Comparison of ENCODE assay signal across 8 cellular contexts in genomic region chr10:46787321-46787615, GRCh38.
DNase-seq lines count a peak whose midpoint lies in the region; ATAC-seq and TF ChIP-seq lines count a peak whose summit lies in the region.

No MANE protein-coding gene starts in this region.

- DNase-seq in MM.1S, result peak; percentile 38
- peak; percentile 42 for DNase-seq in activated naive CD4-positive, alpha-beta T cell treated with anti-CD3 and anti-CD28 coated beads, Interleukin-2, amount 10 ng/mL, durations not matched to agents 7 days and 5 days
- DNase-seq in glutamatergic neuron, result no peak
- no peak for DNase-seq in ovary
- no peak for DNase-seq in OCI-M2 (lab: John Stamatoyannopoulos, UW; ENCODE audit: unreplicated experiment)

- peak overlapping the region; percentile 88 for H3K4me3 Mint-ChIP-seq in activated naive CD4-positive, alpha-beta T cell treated with anti-CD3 and anti-CD28 coated beads, Interleukin-2, amount 10 ng/mL, durations not matched to agents 7 days and 5 days
- H3K4me3 Mint-ChIP-seq in glutamatergic neuron (ENCODE audit: unreplicated experiment), result peak overlapping the region; percentile 99

- H3K9me2 ChIP-seq in MM.1S (replicated peaks; ENCODE audit: insufficient read depth, low read length), result no peaks in the 10 kb centered on the region

- no peaks in the 10 kb centered on the region for H3K9me3 ChIP-seq in MM.1S (replicated peaks; ENCODE audit: insufficient read depth, low read length)
- no peaks in the 10 kb centered on the region for H3K9me3 ChIP-seq in ovary

- no peak for TF ChIP-seq EP300 in ovary (IDR thresholded peaks at IDR 0.05)

- H3K4me1 ChIP-seq in MM.1S (ENCODE audit: low read length) (no peaks in the 10 kb centered on the region), ovary (ENCODE audit: insufficient read depth) (no peaks in the 10 kb centered on the region)

- H3K36me3 Mint-ChIP-seq in activated naive CD4-positive, alpha-beta T cell treated with anti-CD3 and anti-CD28 coated beads, Interleukin-2, amount 10 ng/mL, durations not matched to agents 7 days and 5 days, result no peaks in the 10 kb centered on the region
- H3K36me3 Mint-ChIP-seq in glutamatergic neuron (ENCODE audit: unreplicated experiment), result no peaks in the 10 kb centered on the region

- no peak for TF ChIP-seq POLR2A in ovary (IDR thresholded peaks at IDR 0.05)

- peak overlapping the region; percentile 50; the same call in 1 of the 2 replicates for H3K4me2 ChIP-seq in MM.1S (ENCODE audit: low read depth, low read length)

- TF ChIP-seq CTCF in C4-2B (conservative IDR thresholded peaks at IDR 0.05) (no peak), MM.1S (IDR thresholded peaks at IDR 0.05; ENCODE audit: low read length) (no peak), glutamatergic neuron (IDR thresholded peaks at IDR 0.05; ENCODE audit: partially characterized antibody, unreplicated experiment) (no peak), ovary (IDR thresholded peaks at IDR 0.05) (no peak)

- H3K36me3 ChIP-seq in MM.1S (replicated peaks; ENCODE audit: insufficient read depth, low read length), result no peaks in the 10 kb centered on the region
- no peaks in the 10 kb centered on the region for H3K36me3 ChIP-seq in ovary

- peaks cover 11% of the 10 kb centered on the region for H3K27me3 Mint-ChIP-seq in activated naive CD4-positive, alpha-beta T cell treated with anti-CD3 and anti-CD28 coated beads, Interleukin-2, amount 10 ng/mL, durations not matched to agents 7 days and 5 days
- H3K27me3 Mint-ChIP-seq in glutamatergic neuron (ENCODE audit: unreplicated experiment), result peaks cover 4% of the 10 kb centered on the region

- ATAC-seq in GM19395 (IDR thresholded peaks at IDR 0.05; ENCODE audit: unreplicated experiment) (peak; percentile 50), GM18870 (IDR thresholded peaks at IDR 0.05; ENCODE audit: unreplicated experiment) (no peak)

- CTCF ChIA-PET in activated naive CD4-positive, alpha-beta T cell treated with anti-CD3 and anti-CD28 coated beads, Interleukin-2, amount 10 ng/mL, durations not matched to agents 7 days and 5 days (lab: Charles Lee), result interaction anchor here (0.6 kb wide), 1 partner anchor 1846 kb away, joined by 3 read pairs; no protein-coding TSS in a partner anchor

- peak overlapping the region; percentile 71 for H3K4me3 ChIP-seq in MM.1S (ENCODE audit: low read length)
- peak overlapping the region; percentile 77 for H3K4me3 ChIP-seq in ovary

- peak overlapping the region; percentile 5 for H3K27ac Mint-ChIP-seq in activated naive CD4-positive, alpha-beta T cell treated with anti-CD3 and anti-CD28 coated beads, Interleukin-2, amount 10 ng/mL, durations not matched to agents 7 days and 5 days
- peak overlapping the region; percentile 100 for H3K27ac Mint-ChIP-seq in glutamatergic neuron (ENCODE audit: unreplicated experiment)

- H2AFZ ChIP-seq in MM.1S (ENCODE audit: low read length), result peak overlapping the region; percentile 69; the same call in 1 of the 2 replicates

- no peaks in the 10 kb centered on the region for H4K20me1 ChIP-seq in MM.1S (ENCODE audit: insufficient read depth, low read length)

- H3K9me3 Mint-ChIP-seq in activated naive CD4-positive, alpha-beta T cell treated with anti-CD3 and anti-CD28 coated beads, Interleukin-2, amount 10 ng/mL, durations not matched to agents 7 days and 5 days, result no peaks in the 10 kb centered on the region
- H3K9me3 Mint-ChIP-seq in glutamatergic neuron (ENCODE audit: unreplicated experiment), result peaks cover 2% of the 10 kb centered on the region

- H3K4me1 Mint-ChIP-seq in activated naive CD4-positive, alpha-beta T cell treated with anti-CD3 and anti-CD28 coated beads, Interleukin-2, amount 10 ng/mL, durations not matched to agents 7 days and 5 days, result peaks cover 3% of the 10 kb centered on the region
- no peaks in the 10 kb centered on the region for H3K4me1 Mint-ChIP-seq in glutamatergic neuron (ENCODE audit: low read depth, unreplicated experiment)

- WGBS in ovary, 3 donors, result 3 to 10% (median 4%) methylated on average over 3 to 6 of the region's 6 CpGs

- no peaks in the 10 kb centered on the region for H3K27me3 ChIP-seq in MM.1S (replicated peaks; ENCODE audit: insufficient read depth, low read length)
- H3K27me3 ChIP-seq in ovary, result no peaks in the 10 kb centered on the region

- intact Hi-C loops in ovary (cut with DNase I), result no loop called here

- H3F3A ChIP-seq in MM.1S (ENCODE audit: insufficient read depth, low read length), result no peaks in the 10 kb centered on the region

- H3K9ac ChIP-seq in MM.1S (ENCODE audit: low read length), result peak overlapping the region; percentile 37; the same call in 1 of the 2 replicates

- H3K27ac ChIP-seq in C4-2B (peak overlapping the region; percentile 85), MM.1S (ENCODE audit: low read length) (no peak overlapping the region), ovary (peak overlapping the region in 1 of 2 donors; percentile 48)

- H3K79me2 ChIP-seq in MM.1S (ENCODE audit: low read length), result no peaks in the 10 kb centered on the region

Comparison
In these comparisons a context has a peak if more than half of its experiments do, and no peak if none do; other contexts are left out.
1. DNase-seq: peak in MM.1S (single experiment) and activated naive CD4-positive, alpha-beta T cell treated with anti-CD3 and anti-CD28 coated beads, Interleukin-2, amount 10 ng/mL, durations not matched to agents 7 days and 5 days (single experiment); none in glutamatergic neuron (single experiment), ovary (0 of 5) and OCI-M2 (single experiment).